Comparison of ENCODE assay signal across 8 cellular contexts in genomic region chr11:65887723-65888162, GRCh38. TPM values are rescaled to one million over a fixed set of nuclear protein-coding genes. Genes with fewer than 3 reads are reported as not detected.
A peak's percentile ranks its signal among the peaks of the same experiment; 100 is the strongest.
DNase-seq lines count a peak whose midpoint lies in the region; ATAC-seq and TF ChIP-seq lines count a peak whose summit lies in the region.

No MANE protein-coding gene starts in this region.

- POLR2A ChIA-PET in PC-3 (lab: Charles Lee; ENCODE audit: unreplicated experiment) = interaction anchor here (0.6 to 1.6 kb wide), 10 partner anchors 13 to 176 kb away, joined by 4 to 42 read pairs (median 15); partner anchors contain the start of gene MUS81

- H3K4me3 Mint-ChIP-seq in nephron progenitor cell = peak overlapping the region; percentile 97

- H3K27me3 Mint-ChIP-seq in nephron progenitor cell (ENCODE audit: low read depth, poor library complexity) = peaks cover 23% of the 10 kb centered on the region

- no peaks in the 10 kb centered on the region for H3K9me2 ChIP-seq in PC-3 (replicated peaks; ENCODE audit: low read length)

- intact Hi-C loops in PC-3 (cut with micrococcal nuclease) = loop anchor here (1.0 to 2.0 kb wide), 2 partner anchors 29 to 102 kb away; partner anchors contain the start of gene CFL1

- peak overlapping the region; percentile 96 for H3K4me2 ChIP-seq in PC-3 (ENCODE audit: low read length)

- DNase-seq in PC-3 = peak; percentile 54
- no peak for DNase-seq in nephron progenitor cell
- DNase-seq in A172 (ENCODE audit: low spot score) = no peak
- DNase-seq in ureter (ENCODE audit: low spot score) = no peak
- DNase-seq in glomerular visceral epithelial cell (ENCODE audit: extremely low spot score) = no peak

- no peaks in the 10 kb centered on the region for H3K27me3 ChIP-seq in PC-3 (ENCODE audit: low read length)
- H3K27me3 ChIP-seq in duodenal mucosa (ENCODE audit: control insufficient read depth in 1 of 2, insufficient read depth in 2 of 2, low read length in 2 of 2) = peaks cover 0 to 3% of the 10 kb centered on the region in 2 donors

- H3K4me1 Mint-ChIP-seq in nephron progenitor cell = peaks cover 60% of the 10 kb centered on the region

- H3F3A ChIP-seq in PC-3 (ENCODE audit: low read length, unreplicated experiment) = peaks cover 12% of the 10 kb centered on the region

- peaks cover 32% of the 10 kb centered on the region for H3K36me3 ChIP-seq in PC-3 (ENCODE audit: low read depth, low read length)
- peaks cover 15 to 26% of the 10 kb centered on the region in 2 donors for H3K36me3 ChIP-seq in duodenal mucosa (ENCODE audit: control insufficient read depth in 1 of 2, insufficient read depth in 2 of 2, low read length in 2 of 2)

- peaks cover 31% of the 10 kb centered on the region for H3K4me1 ChIP-seq in PC-3 (ENCODE audit: insufficient read depth, low read length)
- H3K4me1 ChIP-seq in duodenal mucosa (ENCODE audit: control insufficient read depth in 1 of 2, insufficient read depth in 2 of 2, low read length in 2 of 2) = peaks cover 46 to 63% of the 10 kb centered on the region in 2 donors

- peak overlapping the region; percentile 75 for H2AFZ ChIP-seq in PC-3 (ENCODE audit: low read length)

- H4K20me1 ChIP-seq in PC-3 (ENCODE audit: low read length) = peaks cover 4% of the 10 kb centered on the region; the same call in 1 of the 2 replicates

- peaks cover 36% of the 10 kb centered on the region for H3K79me2 ChIP-seq in PC-3 (ENCODE audit: low read length)

- CTCF ChIA-PET in PC-3 (lab: Charles Lee) = interaction anchor here (0.5 to 2.3 kb wide), 20 partner anchors 11 to 456 kb away, joined by 3 to 26 read pairs (median 7); partner anchors contain the start of genes FOSL1, KAT5 and MUS81

- ATAC-seq in GM18498 (IDR thresholded peaks at IDR 0.05; ENCODE audit: unreplicated experiment) (peak; percentile 8), PC-3 (no peak), GM18868 (IDR thresholded peaks at IDR 0.05; ENCODE audit: unreplicated experiment) (no peak)

- peak overlapping the region; percentile 99 for H3K27ac Mint-ChIP-seq in nephron progenitor cell

- H3K36me3 Mint-ChIP-seq in nephron progenitor cell (ENCODE audit: low read depth) = peaks cover 28% of the 10 kb centered on the region

- BruUV-seq in PC-3 (replicated peaks; lab: Mats Ljungman, UMichigan) = no TSS peak

- TF ChIP-seq CTCF in PC-3 (conservative IDR thresholded peaks at IDR 0.05; ENCODE audit: low read depth, low read length) (no peak), nephron progenitor cell (IDR thresholded peaks at IDR 0.05) (no peak)

- H3K27ac ChIP-seq in PC-3 (ENCODE audit: low read length) (no peak overlapping the region; the same call in 1 of the 2 replicates), duodenal mucosa (ENCODE audit: low read depth, low read length) (peak overlapping the region; percentile 91)

- H3K9ac ChIP-seq in PC-3 (ENCODE audit: low read length) (peak overlapping the region; percentile 54), duodenal mucosa (ENCODE audit: low read depth in 1 of 2, low read length in 2 of 2) (peak overlapping the region; percentile 73 to 82)

- H3K9me3 ChIP-seq in PC-3 (ENCODE audit: low read length) (no peaks in the 10 kb centered on the region), duodenal mucosa (ENCODE audit: control insufficient read depth in 1 of 2, low read length in 2 of 2) (no peaks in the 10 kb centered on the region)

- no peaks in the 10 kb centered on the region for H3K9me3 Mint-ChIP-seq in nephron progenitor cell

- H3K4me3 ChIP-seq in PC-3 (ENCODE audit: low read length) (peak overlapping the region; percentile 72), duodenal mucosa (ENCODE audit: low read depth in 1 of 2, low read length in 2 of 2) (peak overlapping the region; percentile 81 to 85)

RNA-seq across cellular contexts. Expression of gene FIBP, which starts 0.5 kb away (rescaled TPM):
- total RNA-seq in PC-3 (2014; rRNA removed) = 221 TPM in 2 replicates
- 131 and 171 TPM in 2 replicates for total RNA-seq in A172 (2014; rRNA removed; shearing (Covaris generic))
- 60.2 TPM for total RNA-seq in ureter

RNA-seq across cellular contexts. Expression of gene CCDC85B, which starts 2.7 kb away (rescaled TPM):
- total RNA-seq in PC-3 (2014; rRNA removed) (207 and 280 TPM in 2 replicates), ureter (20.5 TPM)
- 27.3 and 28.0 TPM in 2 replicates for total RNA-seq in A172 (2014; rRNA removed; shearing (Covaris generic))

RNA-seq across cellular contexts. Expression of gene CTSW, which starts 8.1 kb away (rescaled TPM):
- total RNA-seq in PC-3 (2014; rRNA removed) (0.11 TPM in 1 of 2 replicates, not detected in the other), ureter (5.7 TPM)
- total RNA-seq in A172 (2014; rRNA removed; shearing (Covaris generic)) = 0.79 and 1.8 TPM in 2 replicates

RNA-seq across cellular contexts. Expression of gene FOSL1, which starts 12.4 kb away (rescaled TPM):
- total RNA-seq in PC-3 (2014; rRNA removed) (656 and 851 TPM in 2 replicates), ureter (4.5 TPM)
- total RNA-seq in A172 (2014; rRNA removed; shearing (Covaris generic)) = 71.3 and 109 TPM in 2 replicates

RNA-seq across cellular contexts. Expression of gene EFEMP2, which starts 15.1 kb away (rescaled TPM):
- total RNA-seq in PC-3 (2014; rRNA removed) = 2.6 and 4.5 TPM in 2 replicates
- 48.5 and 56.8 TPM in 2 replicates for total RNA-seq in A172 (2014; rRNA removed; shearing (Covaris generic))
- total RNA-seq in ureter = 60.0 TPM
